ENCODE assay signal across 12 cellular contexts in genomic region chr16:69937465-69937951, GRCh38. TPM values are rescaled to one million over a fixed set of nuclear protein-coding genes. Genes with fewer than 3 reads are reported as not detected.
DNase-seq lines count a peak whose midpoint lies in the region; ATAC-seq, FAIRE-seq and TF ChIP-seq lines count a peak whose summit lies in the region.
"Had no signal": no experiment of that assay in that cellular context is flagged by ENCODE, and none has a peak within 500 bp of the region (broad histone marks: within the 10 kb centered on the region; RNA-seq: fewer than 3 reads in every experiment).

No MANE protein-coding gene starts in this region.

- no peak for ATAC-seq in GM21367 (IDR thresholded peaks at IDR 0.05; ENCODE audit: unreplicated experiment)
- no peak for ATAC-seq in stimulated activated naive CD8-positive, alpha-beta T cell treated with anti-CD3 and anti-CD28 coated beads, Interleukin-15, Interleukin-2, amounts not matched to agents 100 U/mL and 50 U/mL, for 24 hours
- ATAC-seq: body of pancreas had no signal

- H2BK5ac ChIP-seq in mesenchymal stem cell (ENCODE audit: low read depth, low read length, poor library complexity, severe bottlenecking): no peak overlapping the region

- H3K4me1 ChIP-seq in mesenchymal stem cell (ENCODE audit: control insufficient read depth, insufficient read depth, low read depth, low read length): no peaks in the 10 kb centered on the region
- H3K4me1 ChIP-seq: body of pancreas, SJCRH30 had no signal

- H3K4me2 ChIP-seq in mesenchymal stem cell (ENCODE audit: low read length, poor library complexity, severe bottlenecking): no peak overlapping the region

- H4K91ac ChIP-seq in mesenchymal stem cell (ENCODE audit: low read length): no peak overlapping the region

- no peak overlapping the region for H3K23ac ChIP-seq in mesenchymal stem cell (ENCODE audit: low read length in 2 of 2)

- H2BK12ac ChIP-seq in mesenchymal stem cell (ENCODE audit: low read length in 2 of 2): no peak overlapping the region

- H2AFZ ChIP-seq in mesenchymal stem cell (ENCODE audit: low read depth, low read length): no peak overlapping the region

- peaks cover 85 to 95% of the 10 kb centered on the region in 2 experiments for H3K36me3 ChIP-seq in mesenchymal stem cell (ENCODE audit: control insufficient read depth in 1 of 2, insufficient read depth in 2 of 2, low read depth in 1 of 2, low read length in 2 of 2)
- H3K36me3 ChIP-seq: SJCRH30 had no signal

- H3K27me3 ChIP-seq in mesenchymal stem cell (ENCODE audit: control insufficient read depth in 1 of 2, insufficient read depth in 1 of 2, low read length in 2 of 2): no peaks in the 10 kb centered on the region
- H3K27me3 ChIP-seq: body of pancreas, SJCRH30 had no signal

- peak; percentile 41 for TF ChIP-seq CTCF in AG09309 (IDR thresholded peaks at IDR 0.05; ENCODE audit: control insufficient read depth, insufficient read depth, low read depth, low read length, missing control alignments)

- no peak overlapping the region for H3K14ac ChIP-seq in mesenchymal stem cell (ENCODE audit: low read length in 2 of 2)

- no peak overlapping the region for H4K8ac ChIP-seq in mesenchymal stem cell (ENCODE audit: low read length)

- no peaks in the 10 kb centered on the region for H3K79me1 ChIP-seq in mesenchymal stem cell (replicated peaks; ENCODE audit: low read length, poor library complexity, severe bottlenecking)

- no peak overlapping the region for H3K18ac ChIP-seq in mesenchymal stem cell (ENCODE audit: low read depth in 1 of 2, low read length in 2 of 2)

- H2BK15ac ChIP-seq in mesenchymal stem cell (ENCODE audit: low read depth, poor library complexity, severe bottlenecking): no peak overlapping the region

- H3K4me3 ChIP-seq in AG09309 (ENCODE audit: control insufficient read depth, low read depth, low read length) (no peak overlapping the region), mesenchymal stem cell (ENCODE audit: insufficient read depth in 1 of 2, low read depth in 1 of 2, low read length in 2 of 2) (no peak overlapping the region)
- H3K4me3 ChIP-seq: body of pancreas, SJCRH30 had no signal

- H3K4ac ChIP-seq in mesenchymal stem cell (ENCODE audit: low read depth in 1 of 2, low read length in 2 of 2): no peak overlapping the region

- FAIRE-seq in HTR-8/SVneo (lab: Jason Lieb, UNC): peak; percentile 20

- H3K9ac ChIP-seq in mesenchymal stem cell (ENCODE audit: low read length): no peak overlapping the region

- H2AK5ac ChIP-seq in mesenchymal stem cell (ENCODE audit: low read length, severe bottlenecking): no peak overlapping the region

- no peak overlapping the region for H2BK120ac ChIP-seq in mesenchymal stem cell (ENCODE audit: low read depth, low read length)

- 87% methylated on average over 16 of the region's 16 CpGs for WGBS in mesenchymal stem cell

- DNase-seq in AG09309 (ENCODE audit: low read depth) (no peak), HTR-8/SVneo (ENCODE audit: insufficient read length, low spot score) (no peak), cerebellar cortex (ENCODE audit: low spot score) (peak; percentile 80), mesenchymal stem cell (peak; percentile 13), CD1c-positive myeloid dendritic cell (ENCODE audit: extremely low spot score) (no peak)
- DNase-seq in activated CD4-positive, alpha-beta T cell treated with anti-CD3 and anti-CD28 coated beads for 1 hour: no peak
- no peak for DNase-seq in stimulated activated naive CD8-positive, alpha-beta T cell treated with anti-CD3 and anti-CD28 coated beads, Interleukin-15, Interleukin-2, amounts not matched to agents 100 U/mL and 50 U/mL, for 24 hours
- DNase-seq: body of pancreas; NCI-H1417; SJCRH30; stimulated activated CD4-positive, alpha-beta T cell treated with anti-CD3 and anti-CD28 coated beads, Interleukin-2, amount 100 ng/mL, for 24 hours had no signal

- no peak overlapping the region for H3K27ac ChIP-seq in mesenchymal stem cell (ENCODE audit: low read length, poor library complexity, severe bottlenecking)
- H3K27ac ChIP-seq: body of pancreas, SJCRH30 had no signal

- no peaks in the 10 kb centered on the region for H3K9me3 ChIP-seq in mesenchymal stem cell (ENCODE audit: control insufficient read depth, low read length)
- H3K9me3 ChIP-seq: body of pancreas, SJCRH30 had no signal

RNA-seq across cellular contexts. Expression of gene CLEC18A, which starts 13.6 kb away (rescaled TPM):
- polyA plus RNA-seq in mesenchymal stem cell (2013, experiment 1 of 2): 0.23 TPM
- 0.18 TPM for polyA plus RNA-seq in mesenchymal stem cell (2013, experiment 2 of 2)

Comparison
In these comparisons a context has a peak if more than half of its experiments do, and no peak if none do; other contexts are left out.
1. DNase-seq: peak in cerebellar cortex (single experiment) and mesenchymal stem cell (single experiment); none in AG09309 (single experiment), HTR-8/SVneo (single experiment), activated CD4-positive, alpha-beta T cell treated with anti-CD3 and anti-CD28 coated beads for 1 hour (single experiment), CD1c-positive myeloid dendritic cell (single experiment) and stimulated activated naive CD8-positive, alpha-beta T cell treated with anti-CD3 and anti-CD28 coated beads, Interleukin-15, Interleukin-2, amounts not matched to agents 100 U/mL and 50 U/mL, for 24 hours (single experiment).